Comparison of ENCODE assay signal across 1 cellular context in the genomic region with DNA sequence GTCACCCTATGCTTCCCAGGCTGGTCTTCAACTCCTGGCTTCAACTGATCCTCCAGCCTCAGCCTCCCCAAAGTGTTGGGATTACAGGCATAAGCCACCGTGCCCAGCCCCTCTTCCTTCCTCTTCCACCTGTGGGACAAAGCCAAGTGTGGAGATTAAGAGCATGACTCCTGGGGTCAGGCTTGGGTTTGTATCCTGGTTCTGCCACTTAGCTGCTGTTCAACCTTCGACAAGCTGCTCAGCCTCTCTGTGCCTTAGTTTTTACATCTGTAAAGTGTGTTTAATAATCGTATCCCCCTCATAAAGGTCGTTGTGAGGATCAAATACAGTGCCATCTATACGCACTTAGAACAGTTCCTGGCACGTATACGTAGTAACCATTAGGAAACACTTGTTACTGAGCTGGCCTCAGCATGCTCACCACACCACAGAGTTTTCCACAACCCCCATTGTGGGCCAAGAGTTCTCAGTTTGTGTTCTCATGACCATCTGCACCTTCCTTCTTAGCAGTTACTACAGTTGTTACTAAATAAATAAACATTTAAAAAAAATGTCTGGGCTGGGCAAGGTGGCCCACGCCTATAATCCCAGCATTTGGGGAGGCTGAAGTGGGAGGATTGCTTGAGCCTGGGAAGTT.
TF ChIP-seq lines count a peak whose summit lies in the region.

No MANE protein-coding gene starts in this region.

TF ChIP-seq in HepG2, 621 proteins besides CTCF, POLR2A, EP300 and RAD21:
- TF ChIP-seq, protein P1, sequence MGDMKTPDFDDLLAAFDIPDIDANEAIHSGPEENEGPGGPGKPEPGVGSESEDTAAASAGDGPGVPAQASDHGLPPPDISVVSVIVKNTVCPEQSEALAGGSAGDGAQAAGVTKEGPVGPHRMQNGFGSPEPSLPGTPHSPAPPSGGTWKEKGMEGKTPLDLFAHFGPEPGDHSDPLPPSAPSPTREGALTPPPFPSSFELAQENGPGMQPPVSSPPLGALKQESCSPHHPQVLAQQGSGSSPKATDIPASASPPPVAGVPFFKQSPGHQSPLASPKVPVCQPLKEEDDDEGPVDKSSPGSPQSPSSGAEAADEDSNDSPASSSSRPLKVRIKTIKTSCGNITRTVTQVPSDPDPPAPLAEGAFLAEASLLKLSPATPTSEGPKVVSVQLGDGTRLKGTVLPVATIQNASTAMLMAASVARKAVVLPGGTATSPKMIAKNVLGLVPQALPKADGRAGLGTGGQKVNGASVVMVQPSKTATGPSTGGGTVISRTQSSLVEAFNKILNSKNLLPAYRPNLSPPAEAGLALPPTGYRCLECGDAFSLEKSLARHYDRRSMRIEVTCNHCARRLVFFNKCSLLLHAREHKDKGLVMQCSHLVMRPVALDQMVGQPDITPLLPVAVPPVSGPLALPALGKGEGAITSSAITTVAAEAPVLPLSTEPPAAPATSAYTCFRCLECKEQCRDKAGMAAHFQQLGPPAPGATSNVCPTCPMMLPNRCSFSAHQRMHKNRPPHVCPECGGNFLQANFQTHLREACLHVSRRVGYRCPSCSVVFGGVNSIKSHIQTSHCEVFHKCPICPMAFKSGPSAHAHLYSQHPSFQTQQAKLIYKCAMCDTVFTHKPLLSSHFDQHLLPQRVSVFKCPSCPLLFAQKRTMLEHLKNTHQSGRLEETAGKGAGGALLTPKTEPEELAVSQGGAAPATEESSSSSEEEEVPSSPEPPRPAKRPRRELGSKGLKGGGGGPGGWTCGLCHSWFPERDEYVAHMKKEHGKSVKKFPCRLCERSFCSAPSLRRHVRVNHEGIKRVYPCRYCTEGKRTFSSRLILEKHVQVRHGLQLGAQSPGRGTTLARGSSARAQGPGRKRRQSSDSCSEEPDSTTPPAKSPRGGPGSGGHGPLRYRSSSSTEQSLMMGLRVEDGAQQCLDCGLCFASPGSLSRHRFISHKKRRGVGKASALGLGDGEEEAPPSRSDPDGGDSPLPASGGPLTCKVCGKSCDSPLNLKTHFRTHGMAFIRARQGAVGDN (CRISPR knock-in tag; IDR thresholded peaks at IDR 0.05), result no peak
- TF ChIP-seq SMARCE1 (IDR thresholded peaks at IDR 0.05; ENCODE audit: borderline replicate concordance) (no peak), ZMYM3 (CRISPR knock-in tag; IDR thresholded peaks at IDR 0.05) (peak; percentile 41; the same call in 1 of the 2 replicates), ZNF768 (CRISPR knock-in tag; IDR thresholded peaks at IDR 0.05) (peak; percentile 85), FOXO4 (CRISPR knock-in tag; conservative IDR thresholded peaks at IDR 0.05) (no peak)
- TF ChIP-seq, protein P2, sequence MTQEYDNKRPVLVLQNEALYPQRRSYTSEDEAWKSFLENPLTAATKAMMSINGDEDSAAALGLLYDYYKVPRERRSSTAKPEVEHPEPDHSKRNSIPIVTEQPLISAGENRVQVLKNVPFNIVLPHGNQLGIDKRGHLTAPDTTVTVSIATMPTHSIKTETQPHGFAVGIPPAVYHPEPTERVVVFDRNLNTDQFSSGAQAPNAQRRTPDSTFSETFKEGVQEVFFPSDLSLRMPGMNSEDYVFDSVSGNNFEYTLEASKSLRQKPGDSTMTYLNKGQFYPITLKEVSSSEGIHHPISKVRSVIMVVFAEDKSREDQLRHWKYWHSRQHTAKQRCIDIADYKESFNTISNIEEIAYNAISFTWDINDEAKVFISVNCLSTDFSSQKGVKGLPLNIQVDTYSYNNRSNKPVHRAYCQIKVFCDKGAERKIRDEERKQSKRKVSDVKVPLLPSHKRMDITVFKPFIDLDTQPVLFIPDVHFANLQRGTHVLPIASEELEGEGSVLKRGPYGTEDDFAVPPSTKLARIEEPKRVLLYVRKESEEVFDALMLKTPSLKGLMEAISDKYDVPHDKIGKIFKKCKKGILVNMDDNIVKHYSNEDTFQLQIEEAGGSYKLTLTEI (CRISPR knock-in tag; conservative IDR thresholded peaks at IDR 0.05), result no peak
